8 cellular contexts compared by ENCODE assay signal in the genomic region with DNA sequence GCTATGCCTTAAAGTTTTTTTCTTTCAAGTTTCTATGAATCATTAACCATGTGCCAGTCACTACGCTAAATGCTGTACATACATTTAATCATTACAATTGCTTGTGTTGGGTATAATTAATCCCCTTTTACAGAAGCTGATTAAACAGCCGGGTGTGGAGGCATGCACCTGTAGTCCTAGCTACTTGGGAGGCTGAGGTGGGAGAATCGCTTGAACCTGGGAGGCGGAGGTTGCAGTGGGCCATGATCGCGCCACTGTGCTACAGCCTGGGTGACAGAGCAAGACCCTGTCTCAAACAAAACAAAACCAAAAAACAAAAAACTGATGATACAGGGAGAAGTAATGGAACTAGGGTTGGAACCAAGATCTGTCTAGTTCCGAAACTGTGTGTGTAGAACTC. TPM values are rescaled to one million over a fixed set of nuclear protein-coding genes. Genes with fewer than 3 reads are reported as not detected.
DNase-seq lines count a peak whose midpoint lies in the region; TF ChIP-seq lines count a peak whose summit lies in the region.

No MANE protein-coding gene starts in this region.

- H3K36me3 ChIP-seq in BLaER1 (no peaks in the 10 kb centered on the region), neuron (ENCODE audit: insufficient read depth, low read length) (no peaks in the 10 kb centered on the region)

- H2AFZ ChIP-seq in neuron (ENCODE audit: low read depth, low read length): no peak overlapping the region

- peaks cover 25% of the 10 kb centered on the region for H4K20me1 ChIP-seq in BLaER1

- intact Hi-C loops in dorsolateral prefrontal cortex (cut with DNase I): loop anchor here (1.0 to 10.0 kb wide), 6 partner anchors 35 to 437 kb away; a partner anchor contains a TSS

- peaks cover 42% of the 10 kb centered on the region for H3K4me1 ChIP-seq in BLaER1
- peaks cover 20% of the 10 kb centered on the region for H3K4me1 ChIP-seq in neuron (ENCODE audit: insufficient read depth, low read length)

- no peak for TF ChIP-seq CTCF in dorsolateral prefrontal cortex (IDR thresholded peaks at IDR 0.05 in 54 of 56, conservative IDR thresholded peaks at IDR 0.05 in 2 of 56; ENCODE audit: low read depth in 1 of 56, partially characterized antibody in 56 of 56)

- H3K9ac ChIP-seq in BLaER1: peak overlapping the region; percentile 97; the same call in 1 of the 2 replicates

- H3K9me3 ChIP-seq in BLaER1 (no peaks in the 10 kb centered on the region), neuron (ENCODE audit: low read length) (no peaks in the 10 kb centered on the region)

- H3K27me3 ChIP-seq in BLaER1 (no peaks in the 10 kb centered on the region), dorsolateral prefrontal cortex (no peaks in the 10 kb centered on the region), neuron (ENCODE audit: insufficient read depth, low read length) (no peaks in the 10 kb centered on the region)

- H3K4me3 ChIP-seq in BLaER1 (peak overlapping the region; percentile 75; the same call in 1 of the 2 replicates), dorsolateral prefrontal cortex (peak overlapping the region in 15 of 59 donors; percentile 59 to 95 (median 88)), neuron (ENCODE audit: low read length) (peak overlapping the region; percentile 61)

- H3K27ac ChIP-seq in BLaER1: peak overlapping the region; percentile 98
- peak overlapping the region; percentile 4 to 100 (median 99) for H3K27ac ChIP-seq in dorsolateral prefrontal cortex

- DNase-seq in NAMALWA (ENCODE audit: low spot score): peak; percentile 9
- no peak for DNase-seq in dorsolateral prefrontal cortex
- no peak for DNase-seq in NOMO-1 treated with dmso at 0.1 percent for 144 hours (lab: John Stamatoyannopoulos, UW; ENCODE audit: unreplicated experiment)
- DNase-seq in AG08396 (ENCODE audit: low spot score): no peak
- DNase-seq in HCEC 1CT: no peak
- no peak for DNase-seq in NCI-H2171 treated with DMSO at 0.1 percent for 48 hours (lab: John Stamatoyannopoulos, UW)

- peak overlapping the region; percentile 93 for H3K4me2 ChIP-seq in BLaER1

RNA-seq across cellular contexts. Expression of a gene that starts 1.2 kb away (rescaled TPM):
- 10 to 100 TPM; 31.7 to 50.3 (median 42.2) TPM for total RNA-seq in dorsolateral prefrontal cortex

RNA-seq across cellular contexts. Expression of a gene that starts 20.4 kb away (rescaled TPM):
- 10 to 100 TPM in 119 of 120 experiments, 1 to 10 TPM in 1; 7.2 to 61.3 (median 34.3) TPM for total RNA-seq in dorsolateral prefrontal cortex
